In the genomic region with DNA sequence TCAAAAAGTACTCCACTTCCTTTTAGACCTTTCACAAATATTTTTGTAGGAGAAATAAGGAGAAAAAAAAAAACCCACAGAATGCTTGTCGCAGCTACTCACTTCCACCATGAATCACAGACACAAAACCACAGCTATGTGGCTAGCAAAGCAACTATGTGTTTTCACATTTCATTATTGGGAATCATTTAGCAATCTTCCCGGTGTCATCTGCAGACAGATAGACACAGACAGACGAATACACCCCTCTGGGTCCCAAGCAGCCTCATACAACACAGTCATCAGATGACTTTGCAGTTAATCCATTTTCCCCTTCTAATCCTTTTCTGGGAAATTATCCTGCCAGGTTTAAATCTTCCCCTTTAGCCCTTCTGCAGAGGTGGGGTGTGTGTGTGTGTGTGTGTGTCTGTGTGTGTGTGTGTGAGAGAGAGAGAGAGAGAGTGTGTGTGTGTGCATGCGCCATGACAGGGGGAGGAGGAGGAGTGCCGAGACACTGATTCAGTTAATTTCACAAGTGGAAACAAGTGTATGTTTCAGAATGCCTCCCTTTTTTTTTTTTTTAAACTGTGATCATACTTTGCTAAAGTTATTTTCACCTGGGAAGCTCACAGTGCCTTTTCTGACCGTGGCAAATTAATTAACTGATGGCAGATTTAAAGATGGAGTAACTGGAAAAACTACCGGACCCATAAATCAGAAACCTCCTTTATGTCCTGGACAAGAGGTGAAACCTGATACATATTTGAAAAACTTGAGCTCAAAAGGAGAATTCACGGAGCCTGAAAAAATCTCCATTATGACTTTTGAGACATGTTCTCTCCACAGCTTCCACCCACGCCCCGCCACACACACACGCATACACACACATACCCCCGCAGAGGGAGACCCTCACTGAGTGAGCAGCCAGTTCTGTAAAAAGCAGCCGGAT, we compare ENCODE assay signal across 8 cellular contexts. TPM values are rescaled to one million over a fixed set of nuclear protein-coding genes. Genes with fewer than 3 reads are reported as not detected.
DNase-seq lines count a peak whose midpoint lies in the region; ATAC-seq, FAIRE-seq and TF ChIP-seq lines count a peak whose summit lies in the region.

No MANE protein-coding gene starts in this region.

- H3K4me3 Mint-ChIP-seq in activated T-cell treated with anti-CD3 and anti-CD28 coated beads, Interleukin-2, amount 50 U/mL, for 4 hours, result peak overlapping the region; percentile 1

- H3K4me1 ChIP-seq in BLaER1 (peaks cover 38% of the 10 kb centered on the region), right cardiac atrium (ENCODE audit: control insufficient read depth, insufficient read depth, low read length) (peaks cover 7% of the 10 kb centered on the region), spleen (peaks cover 6 to 68% (median 29%) of the 10 kb centered on the region in 6 donors), MM.1S (ENCODE audit: low read length) (no peaks in the 10 kb centered on the region)

- H2AFZ ChIP-seq in MM.1S (ENCODE audit: low read length), result no peak overlapping the region

- H3K36me3 ChIP-seq in BLaER1 (no peaks in the 10 kb centered on the region), spleen (no peaks in the 10 kb centered on the region), MM.1S (replicated peaks; ENCODE audit: insufficient read depth, low read length) (no peaks in the 10 kb centered on the region)

- 57% methylated on average over 13 of the region's 13 CpGs for WGBS in right cardiac atrium
- 48 to 54% (median 51%) methylated on average over 13 of the region's 13 CpGs for WGBS in spleen, 5 donors

- peak; percentile 66 to 79 for ATAC-seq in activated T-cell treated with anti-CD3 and anti-CD28 coated beads, Interleukin-2, amount 50 U/mL, for 4 hours
- peak; percentile 22 to 60 for ATAC-seq in right cardiac atrium
- ATAC-seq in GM21381 (IDR thresholded peaks at IDR 0.05; ENCODE audit: unreplicated experiment), result no peak

- H3K27me3 Mint-ChIP-seq in activated T-cell treated with anti-CD3 and anti-CD28 coated beads, Interleukin-2, amount 50 U/mL, for 4 hours (ENCODE audit: low read depth), result peaks cover 3% of the 10 kb centered on the region

- H3K9me3 ChIP-seq in BLaER1, result no peaks in the 10 kb centered on the region
- no peaks in the 10 kb centered on the region for H3K9me3 ChIP-seq in right cardiac atrium (ENCODE audit: control insufficient read depth, low read length)
- H3K9me3 ChIP-seq in spleen, result no peaks in the 10 kb centered on the region
- no peaks in the 10 kb centered on the region for H3K9me3 ChIP-seq in MM.1S (replicated peaks; ENCODE audit: insufficient read depth, low read length)

- TF ChIP-seq CTCF in spleen (IDR thresholded peaks at IDR 0.05 in 8 of 11, conservative IDR thresholded peaks at IDR 0.05 in 3 of 11), result no peak
- TF ChIP-seq CTCF in MM.1S (IDR thresholded peaks at IDR 0.05; ENCODE audit: low read length), result no peak

- DNase-seq in LoVo (ENCODE audit: low spot score) (peak; percentile 75), right cardiac atrium (peak in 1 of 3 donors; percentile 60), spleen (peak; percentile 25), MM.1S (no peak), frontal cortex (ENCODE audit: low spot score in 2 of 2) (no peak)
- no peak for DNase-seq in activated T-cell treated with anti-CD3 and anti-CD28 coated beads, Interleukin-2, amount 50 U/mL, for 4 hours

- no peaks in the 10 kb centered on the region for H3K79me2 ChIP-seq in MM.1S (ENCODE audit: low read length)

- H3K9me3 Mint-ChIP-seq in activated T-cell treated with anti-CD3 and anti-CD28 coated beads, Interleukin-2, amount 50 U/mL, for 4 hours, result no peaks in the 10 kb centered on the region

- peaks cover 34% of the 10 kb centered on the region for H3K4me1 Mint-ChIP-seq in activated T-cell treated with anti-CD3 and anti-CD28 coated beads, Interleukin-2, amount 50 U/mL, for 4 hours (ENCODE audit: low read depth)

- intact Hi-C loops in right cardiac atrium (cut with DNase I) (no loop called here), spleen (cut with DNase I; ENCODE audit: low total_unique reads) (no loop called here)

- H3K4me2 ChIP-seq in BLaER1 (peak overlapping the region; percentile 13), MM.1S (ENCODE audit: low read depth, low read length) (no peak overlapping the region)

- H4K20me1 ChIP-seq in BLaER1 (no peaks in the 10 kb centered on the region), MM.1S (ENCODE audit: insufficient read depth, low read length) (no peaks in the 10 kb centered on the region)

- no peaks in the 10 kb centered on the region for H3K9me2 ChIP-seq in MM.1S (replicated peaks; ENCODE audit: insufficient read depth, low read length)

- H3F3A ChIP-seq in MM.1S (ENCODE audit: insufficient read depth, low read length), result no peaks in the 10 kb centered on the region

- FAIRE-seq in frontal cortex (lab: Jason Lieb, UNC), result no peak

- no peaks in the 10 kb centered on the region for H3K36me3 Mint-ChIP-seq in activated T-cell treated with anti-CD3 and anti-CD28 coated beads, Interleukin-2, amount 50 U/mL, for 4 hours (ENCODE audit: insufficient read depth)

- no peak overlapping the region for H3K9ac ChIP-seq in BLaER1
- H3K9ac ChIP-seq in MM.1S (ENCODE audit: low read length), result no peak overlapping the region

- no peak overlapping the region for H3K4me3 ChIP-seq in BLaER1
- H3K4me3 ChIP-seq in right cardiac atrium (ENCODE audit: low read length), result no peak overlapping the region
- H3K4me3 ChIP-seq in spleen, result no peak overlapping the region
- H3K4me3 ChIP-seq in MM.1S (ENCODE audit: low read length), result no peak overlapping the region

- no peaks in the 10 kb centered on the region for H3K27me3 ChIP-seq in BLaER1
- H3K27me3 ChIP-seq in right cardiac atrium (ENCODE audit: control insufficient read depth, insufficient read depth), result no peaks in the 10 kb centered on the region
- peaks cover 0 to 35% (median 0%) of the 10 kb centered on the region in 7 donors for H3K27me3 ChIP-seq in spleen (replicated peaks in 1 of 7)
- H3K27me3 ChIP-seq in MM.1S (replicated peaks; ENCODE audit: insufficient read depth, low read length), result no peaks in the 10 kb centered on the region

- TF ChIP-seq POLR2A in spleen (IDR thresholded peaks at IDR 0.05), result no peak

- no peak overlapping the region for H3K27ac ChIP-seq in BLaER1
- H3K27ac ChIP-seq in right cardiac atrium (ENCODE audit: low read length), result no peak overlapping the region
- H3K27ac ChIP-seq in spleen, result peak overlapping the region in 5 of 8 donors; percentile 7 to 47 (median 16)
- H3K27ac ChIP-seq in MM.1S (ENCODE audit: low read length), result no peak overlapping the region

RNA-seq across cellular contexts. Expression of gene LTBP2, which starts 39.9 kb away (rescaled TPM):
- total RNA-seq in activated T-cell treated with anti-CD3 and anti-CD28 coated beads, Interleukin-2, amount 50 U/mL, for 4 hours, result under 1 TPM; 0.21 to 0.35 (median 0.30) TPM
- 10 to 100 TPM; 13.9 to 46.0 (median 23.5) TPM for total RNA-seq in right cardiac atrium
- polyA plus RNA-seq in right cardiac atrium, result 3.4 TPM
- total RNA-seq in spleen, result 10 to 100 TPM in 1 of 7 donors, 1 to 10 TPM in 6; 4.3 to 10.7 (median 6.3) TPM
- polyA plus RNA-seq in spleen, result 1 to 10 TPM; 3.4 to 6.7 (median 4.2) TPM
- total RNA-seq in frontal cortex, result 1.2 TPM

Comparison
In these comparisons a context has a peak if more than half of its experiments do, and no peak if none do; other contexts are left out.
1. H3K27ac ChIP-seq: peak in spleen (5 of 8); none in BLaER1 (single experiment), right cardiac atrium (single experiment) and MM.1S (single experiment).
2. DNase-seq: peak in LoVo (single experiment) and spleen (single experiment); none in activated T-cell treated with anti-CD3 and anti-CD28 coated beads, Interleukin-2, amount 50 U/mL, for 4 hours (single experiment), MM.1S (single experiment) and frontal cortex (0 of 2).